1 cellular context compared by ENCODE assay signal in the genomic region with DNA sequence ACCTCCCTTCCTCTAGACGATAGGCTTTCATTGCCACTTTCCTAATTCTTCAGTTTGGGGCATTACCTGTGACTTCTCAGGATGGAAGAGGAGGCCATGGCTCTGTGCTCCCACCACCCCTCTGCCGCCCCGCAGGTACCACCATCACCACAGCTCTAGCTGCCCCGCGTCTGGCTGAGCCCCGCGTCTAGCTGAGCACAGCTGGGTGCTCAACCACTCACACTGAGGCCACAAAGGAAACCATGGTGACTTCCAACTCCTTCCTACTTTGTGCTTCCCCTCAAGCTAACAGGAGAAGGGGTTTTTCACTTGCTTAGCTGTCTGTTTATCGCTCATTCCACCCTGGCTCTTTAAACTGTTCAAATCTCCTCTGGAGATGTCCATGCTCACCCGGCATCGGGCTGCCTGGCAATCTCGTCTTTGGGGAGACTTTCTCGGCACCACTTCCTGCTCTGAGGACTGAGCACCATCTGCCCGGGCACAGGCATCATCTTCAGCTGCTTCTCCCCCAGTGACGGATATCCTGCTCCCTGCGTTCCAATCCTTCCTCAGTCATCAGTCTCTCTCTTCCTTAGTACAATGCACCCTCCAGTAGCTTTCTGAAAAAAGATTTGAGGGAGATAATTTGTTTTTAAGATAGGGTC.
TF ChIP-seq lines count a peak whose summit lies in the region.

No MANE protein-coding gene starts in this region.

TF ChIP-seq in IMR-90, 13 proteins besides CTCF, POLR2A, EP300 and RAD21 (continued from another document):
- TF ChIP-seq MXI1 (IDR thresholded peaks at IDR 0.05; ENCODE audit: borderline replicate concordance, low read depth, low read length) (no peak), CEBPB (IDR thresholded peaks at IDR 0.05; ENCODE audit: low read depth, low read length) (no peak), BHLHE40 (IDR thresholded peaks at IDR 0.05; ENCODE audit: low read depth, low read length) (no peak), FOS (IDR thresholded peaks at IDR 0.05; ENCODE audit: low read depth, low read length) (no peak), RCOR1 (IDR thresholded peaks at IDR 0.05; ENCODE audit: insufficient replicate concordance, low read length) (no peak), MAFK (IDR thresholded peaks at IDR 0.05; ENCODE audit: low read depth, low read length) (no peak)
